8 cellular contexts compared by ENCODE assay signal in the genomic region with DNA sequence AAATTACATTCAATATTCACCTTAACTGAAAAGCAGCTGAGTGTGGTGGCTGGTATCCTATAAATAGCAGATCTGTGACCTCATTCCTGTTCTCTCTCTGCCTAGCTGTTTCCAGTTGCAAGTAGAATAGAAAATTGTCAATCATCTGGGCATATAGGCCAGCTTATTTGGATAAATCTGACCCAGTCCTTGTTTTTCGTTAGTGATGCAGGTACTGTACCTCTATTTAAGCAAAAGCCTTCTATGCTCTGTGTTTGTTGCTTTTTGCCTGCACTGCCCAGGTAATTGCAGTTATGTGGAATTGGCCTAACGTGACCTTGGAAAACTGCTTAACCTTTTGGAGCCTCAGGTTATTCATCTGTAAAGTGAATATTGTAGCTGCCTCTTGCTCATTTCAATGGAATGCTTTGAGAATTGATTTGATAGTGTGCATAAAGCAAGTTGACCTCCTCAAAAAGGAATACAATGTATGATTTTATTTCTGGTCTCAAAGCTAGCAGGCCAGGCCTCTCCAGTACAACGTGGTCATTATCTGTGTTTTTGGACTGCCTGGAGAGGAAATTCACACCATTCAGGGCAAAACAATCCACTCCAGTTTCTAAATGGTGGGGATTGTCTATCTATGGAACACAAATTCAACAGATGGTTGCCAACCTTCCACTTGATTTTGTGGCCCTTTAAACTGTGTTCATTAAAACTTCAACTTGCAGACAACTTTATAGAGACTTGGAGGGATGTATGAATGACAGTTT.
DNase-seq lines count a peak whose midpoint lies in the region; ATAC-seq and TF ChIP-seq lines count a peak whose summit lies in the region.

No MANE protein-coding gene starts in this region.

- no peak overlapping the region for H3K9ac ChIP-seq in endodermal cell (ENCODE audit: extremely low read depth, low read length, poor library complexity, severe bottlenecking)

- H3K4me1 ChIP-seq in endodermal cell (ENCODE audit: control insufficient read depth, insufficient read depth, low read length): peaks cover 34% of the 10 kb centered on the region

- no peak overlapping the region for H3K4me3 ChIP-seq in NB4 (ENCODE audit: low read depth, low read length)
- no peak overlapping the region for H3K4me3 ChIP-seq in endodermal cell (ENCODE audit: low read length)

- H3K4me1 Mint-ChIP-seq in endodermal cell: peaks cover 60% of the 10 kb centered on the region
- H3K4me1 Mint-ChIP-seq in natural killer cell treated with Interleukin-12 subunit alpha and Interleukin-12 subunit beta and Interleukin-15 and Interleukin-18, amount 100 ng/mL, for 72 hours (ENCODE audit: low read depth in 2 of 2): no peaks in the 10 kb centered on the region

- peak overlapping the region; percentile 72 for H3K27ac Mint-ChIP-seq in endodermal cell
- no peak overlapping the region for H3K27ac Mint-ChIP-seq in natural killer cell treated with Interleukin-12 subunit alpha and Interleukin-12 subunit beta and Interleukin-15 and Interleukin-18, amount 100 ng/mL, for 72 hours

- DNase-seq in NB4 (ENCODE audit: low read depth) (peak; percentile 21), endodermal cell (peak; percentile 44), putamen (ENCODE audit: low spot score) (peak; percentile 56), NCI-H1930 (lab: John Stamatoyannopoulos, UW) (no peak), NCI-H2029 treated with DMSO at 0.1 percent for 48 hours (lab: John Stamatoyannopoulos, UW) (no peak), middle frontal gyrus (ENCODE audit: extremely low spot score, low spot score) (no peak)
- DNase-seq in natural killer cell treated with Interleukin-12 subunit alpha and Interleukin-12 subunit beta and Interleukin-15 and Interleukin-18, amount 100 ng/mL, for 72 hours (ENCODE audit: low spot score): no peak

- ATAC-seq in GM18909 (IDR thresholded peaks at IDR 0.05; ENCODE audit: poor library complexity, unreplicated experiment): peak; percentile 55
- ATAC-seq in natural killer cell treated with Interleukin-12 subunit alpha and Interleukin-12 subunit beta and Interleukin-15 and Interleukin-18, amount 100 ng/mL, for 72 hours: no peak

- no peak for TF ChIP-seq CTCF in NB4 (IDR thresholded peaks at IDR 0.05; ENCODE audit: low read depth, low read length)
- no peak for TF ChIP-seq CTCF in endodermal cell (conservative IDR thresholded peaks at IDR 0.05)

- H3K27me3 ChIP-seq in endodermal cell (ENCODE audit: control insufficient read depth, insufficient read depth, low read length, poor library complexity, severe bottlenecking): no peaks in the 10 kb centered on the region

- peaks cover 1% of the 10 kb centered on the region for H3K27me3 Mint-ChIP-seq in endodermal cell (ENCODE audit: insufficient read depth)
- H3K27me3 Mint-ChIP-seq in natural killer cell treated with Interleukin-12 subunit alpha and Interleukin-12 subunit beta and Interleukin-15 and Interleukin-18, amount 100 ng/mL, for 72 hours: peaks cover 3 to 18% of the 10 kb centered on the region in 2 donors

- TF ChIP-seq POLR2A in NB4 (IDR thresholded peaks at IDR 0.05; ENCODE audit: extremely low read depth, insufficient read length): no peak

- WGBS in endodermal cell (ENCODE audit: insufficient coverage in 1 of 2, insufficient read length in 1 of 2), 2 experiments: 51 to 68% methylated on average over 3 of the region's 3 CpGs

- H3K36me3 Mint-ChIP-seq in endodermal cell (ENCODE audit: low read depth): no peaks in the 10 kb centered on the region
- no peaks in the 10 kb centered on the region for H3K36me3 Mint-ChIP-seq in natural killer cell treated with Interleukin-12 subunit alpha and Interleukin-12 subunit beta and Interleukin-15 and Interleukin-18, amount 100 ng/mL, for 72 hours

- no peaks in the 10 kb centered on the region for H3K36me3 ChIP-seq in endodermal cell (ENCODE audit: control insufficient read depth, insufficient read depth, low read length)

- H3K27ac ChIP-seq in endodermal cell (ENCODE audit: low read depth, low read length): peak overlapping the region; percentile 91

- no peaks in the 10 kb centered on the region for H3K9me3 Mint-ChIP-seq in endodermal cell
- H3K9me3 Mint-ChIP-seq in natural killer cell treated with Interleukin-12 subunit alpha and Interleukin-12 subunit beta and Interleukin-15 and Interleukin-18, amount 100 ng/mL, for 72 hours: no peaks in the 10 kb centered on the region

- H3K4me3 Mint-ChIP-seq in endodermal cell: no peak overlapping the region
- H3K4me3 Mint-ChIP-seq in natural killer cell treated with Interleukin-12 subunit alpha and Interleukin-12 subunit beta and Interleukin-15 and Interleukin-18, amount 100 ng/mL, for 72 hours: no peak overlapping the region

- H3K9me3 ChIP-seq in endodermal cell (ENCODE audit: control insufficient read depth, low read length): no peaks in the 10 kb centered on the region

Comparison
In these comparisons a context has a peak if more than half of its experiments do, and no peak if none do; other contexts are left out.
1. DNase-seq: peak in NB4 (single experiment), endodermal cell (single experiment) and putamen (single experiment); none in natural killer cell treated with Interleukin-12 subunit alpha and Interleukin-12 subunit beta and Interleukin-15 and Interleukin-18, amount 100 ng/mL, for 72 hours (single experiment), NCI-H1930 (0 of 2), NCI-H2029 treated with DMSO at 0.1 percent for 48 hours (single experiment) and middle frontal gyrus (single experiment).